Comparison of ENCODE assay signal across 11 cellular contexts in the genomic region with DNA sequence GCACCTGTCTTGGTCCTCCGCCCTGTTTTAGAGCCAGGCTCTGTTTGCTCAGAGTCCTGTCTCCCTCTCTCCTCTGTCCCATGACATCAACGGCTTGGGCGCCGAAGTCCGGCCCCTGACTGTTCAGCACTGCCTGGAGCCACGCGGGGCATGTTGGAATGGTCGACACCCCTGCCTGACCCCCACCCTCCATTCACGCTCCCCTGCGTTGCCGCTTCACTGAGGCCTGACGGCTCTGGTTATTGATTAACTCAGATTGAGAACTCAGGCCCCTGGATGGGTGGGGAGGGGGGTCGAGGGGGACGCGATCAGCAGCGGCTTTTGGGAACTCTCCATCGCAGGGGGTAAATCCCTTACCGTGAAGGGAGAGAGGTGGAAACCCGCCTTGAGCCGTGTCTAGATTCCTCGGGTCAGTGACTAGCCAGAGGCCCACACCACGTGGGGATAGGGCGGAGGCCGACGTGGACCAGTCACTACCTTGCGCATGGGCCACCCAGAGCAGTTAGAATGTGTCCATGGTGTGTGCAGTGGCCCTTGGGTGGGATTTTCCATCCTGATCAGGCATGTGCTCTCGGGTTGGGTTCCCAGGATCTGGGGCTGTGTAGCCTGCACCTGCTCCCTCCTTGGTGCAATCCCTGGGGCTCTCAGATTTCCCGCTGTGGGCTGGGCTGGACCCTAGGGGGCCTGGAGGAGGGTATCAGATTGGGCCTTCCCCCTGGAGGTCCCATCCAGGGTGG. TPM values are rescaled to one million over a fixed set of nuclear protein-coding genes. Genes with fewer than 3 reads are reported as not detected.
A peak's percentile ranks its signal among the peaks of the same experiment; 100 is the strongest.
DNase-seq lines count a peak whose midpoint lies in the region; ATAC-seq and TF ChIP-seq lines count a peak whose summit lies in the region.
"Had no signal": no experiment of that assay in that cellular context is flagged by ENCODE, and none has a peak within 500 bp of the region (broad histone marks: within the 10 kb centered on the region; RNA-seq: fewer than 3 reads in every experiment).

No MANE protein-coding gene starts in this region.

- POLR2A ChIA-PET in HEK293 (lab: Yijun Ruan, JAX) = interaction anchor here (1.4 kb wide), 1 partner anchor 14 kb away, joined by 12 read pairs; no protein-coding TSS in a partner anchor

- peaks cover 3% of the 10 kb centered on the region for H3K36me3 Mint-ChIP-seq in glutamatergic neuron (ENCODE audit: unreplicated experiment)

- DNase-seq in glutamatergic neuron (peak; percentile 53), omental fat pad (ENCODE audit: low spot score) (no peak), DMS153 (lab: John Stamatoyannopoulos, UW) (no peak), T-helper 1 cell (no peak)
- no peak for DNase-seq in NK-92 treated with Interleukin-12 subunit alpha and Interleukin-12 subunit beta, amount 100 ng/mL, for 24 hours (lab: John Stamatoyannopoulos, UW)
- DNase-seq: cortex of kidney had no signal

- H3K4me3 ChIP-seq in BLaER1 (0 out of 2 replicates have a peak overlapping the region, but pooled peaks have one; percentile 69), HEK293 (ENCODE audit: low read depth, low read length) (no peak overlapping the region)

- peak overlapping the region; percentile 48 for H3K27ac Mint-ChIP-seq in glutamatergic neuron (ENCODE audit: unreplicated experiment)

- peaks cover 38% of the 10 kb centered on the region for H4K20me1 ChIP-seq in BLaER1

- no peak for TF ChIP-seq CTCF in HEK293 (tag by site-specific recombination; IDR thresholded peaks at IDR 0.05)
- no peak for TF ChIP-seq CTCF in glutamatergic neuron (IDR thresholded peaks at IDR 0.05; ENCODE audit: partially characterized antibody, unreplicated experiment)
- no peak for TF ChIP-seq CTCF in omental fat pad (IDR thresholded peaks at IDR 0.05)

- H3K4me3 Mint-ChIP-seq in glutamatergic neuron (ENCODE audit: unreplicated experiment) = peak overlapping the region; percentile 92

- H3K4me1 Mint-ChIP-seq in glutamatergic neuron (ENCODE audit: low read depth, unreplicated experiment) = peaks cover 38% of the 10 kb centered on the region

- peaks cover 23% of the 10 kb centered on the region for H3K27me3 Mint-ChIP-seq in glutamatergic neuron (ENCODE audit: unreplicated experiment)

- H3K9me3 ChIP-seq in BLaER1 = no peaks in the 10 kb centered on the region
- H3K9me3 ChIP-seq in HEK293 (ENCODE audit: control insufficient read depth, insufficient read depth, low read depth, low read length) = no peaks in the 10 kb centered on the region

- H3K36me3 ChIP-seq in BLaER1 = no peaks in the 10 kb centered on the region
- no peaks in the 10 kb centered on the region for H3K36me3 ChIP-seq in HEK293 (ENCODE audit: control insufficient read depth in 2 of 2, insufficient read depth in 1 of 2, low read length in 2 of 2)

- H3K4me1 ChIP-seq in BLaER1 = peaks cover 57% of the 10 kb centered on the region
- peaks cover 2% of the 10 kb centered on the region; the same call in 1 of the 2 replicates for H3K4me1 ChIP-seq in HEK293 (ENCODE audit: control insufficient read depth, insufficient read depth, low read length)

- H3K9me3 Mint-ChIP-seq in glutamatergic neuron (ENCODE audit: unreplicated experiment) = peaks cover 15% of the 10 kb centered on the region

- peak overlapping the region; percentile 99; the same call in 1 of the 2 replicates for H3K4me2 ChIP-seq in BLaER1

- CTCF ChIA-PET in HEK293 (lab: Yijun Ruan, JAX) = interaction anchor here (0.9 to 7.8 kb wide), 2 partner anchors 11 to 18 kb away, joined by 3 to 58 read pairs; no protein-coding TSS in a partner anchor

- peak; percentile 26 for ATAC-seq in omental fat pad (ENCODE audit: low FRiP score)
- no peak for ATAC-seq in GM21786 (IDR thresholded peaks at IDR 0.05; ENCODE audit: unreplicated experiment)

- H3K27ac ChIP-seq in BLaER1 = no peak overlapping the region
- no peak overlapping the region for H3K27ac ChIP-seq in HEK293 (ENCODE audit: extremely low read depth, low read depth, low read length)

- H3K27me3 ChIP-seq in BLaER1 = peaks cover 47% of the 10 kb centered on the region

- H3K9ac ChIP-seq in BLaER1 = no peak overlapping the region

TF ChIP-seq in HEK293, 187 proteins besides CTCF, POLR2A, EP300 and RAD21:
- peak; percentile 88 for TF ChIP-seq GLIS1 (tag by site-specific recombination; IDR thresholded peaks at IDR 0.05)
- peak; percentile 49 for TF ChIP-seq ZIC2 (tag by site-specific recombination; IDR thresholded peaks at IDR 0.05)
- TF ChIP-seq MEIS1 (CRISPR knock-in tag; IDR thresholded peaks at IDR 0.05; ENCODE audit: borderline replicate concordance) = no peak
- no peak for TF ChIP-seq ZSCAN4 (tag by site-specific recombination; IDR thresholded peaks at IDR 0.05)
- TF ChIP-seq, protein P1, sequence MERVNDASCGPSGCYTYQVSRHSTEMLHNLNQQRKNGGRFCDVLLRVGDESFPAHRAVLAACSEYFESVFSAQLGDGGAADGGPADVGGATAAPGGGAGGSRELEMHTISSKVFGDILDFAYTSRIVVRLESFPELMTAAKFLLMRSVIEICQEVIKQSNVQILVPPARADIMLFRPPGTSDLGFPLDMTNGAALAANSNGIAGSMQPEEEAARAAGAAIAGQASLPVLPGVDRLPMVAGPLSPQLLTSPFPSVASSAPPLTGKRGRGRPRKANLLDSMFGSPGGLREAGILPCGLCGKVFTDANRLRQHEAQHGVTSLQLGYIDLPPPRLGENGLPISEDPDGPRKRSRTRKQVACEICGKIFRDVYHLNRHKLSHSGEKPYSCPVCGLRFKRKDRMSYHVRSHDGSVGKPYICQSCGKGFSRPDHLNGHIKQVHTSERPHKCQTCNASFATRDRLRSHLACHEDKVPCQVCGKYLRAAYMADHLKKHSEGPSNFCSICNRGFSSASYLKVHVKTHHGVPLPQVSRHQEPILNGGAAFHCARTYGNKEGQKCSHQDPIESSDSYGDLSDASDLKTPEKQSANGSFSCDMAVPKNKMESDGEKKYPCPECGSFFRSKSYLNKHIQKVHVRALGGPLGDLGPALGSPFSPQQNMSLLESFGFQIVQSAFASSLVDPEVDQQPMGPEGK (tag by site-specific recombination; IDR thresholded peaks at IDR 0.05) = peak; percentile 17; the same call in 1 of the 2 replicates

RNA-seq across cellular contexts. Expression of gene SMTNL2, which starts 1.0 kb away (rescaled TPM):
- total RNA-seq in glutamatergic neuron (ENCODE audit: unreplicated experiment) (22.0 TPM), omental fat pad (10 to 100 TPM in 2 of 4 donors, 1 to 10 TPM in 2; 2.8 to 14.2 (median 8.4) TPM)
- total RNA-seq: LHCN-M2, pulmonary artery endothelial cell had no signal

RNA-seq across cellular contexts. Expression of gene GGT6, which starts 25.0 kb away (rescaled TPM):
- not detected for total RNA-seq in glutamatergic neuron (ENCODE audit: unreplicated experiment)
- total RNA-seq in omental fat pad = under 1 TPM in 1 of 4 donors, not detected in 3; 0.37 TPM
- total RNA-seq: LHCN-M2, pulmonary artery endothelial cell had no signal

RNA-seq across cellular contexts. Expression of gene MYBBP1A, which starts 30.2 kb away (rescaled TPM):
- total RNA-seq in glutamatergic neuron (ENCODE audit: unreplicated experiment) (44.8 TPM), omental fat pad (100 to 1,000 TPM in 1 of 4 donors, 10 to 100 TPM in 3; 33.1 to 142 (median 39.1) TPM)

RNA-seq across cellular contexts. Expression of gene ALOX15, which starts 56.1 kb away (rescaled TPM):
- total RNA-seq in glutamatergic neuron (ENCODE audit: unreplicated experiment) = not detected
- 100 to 1,000 TPM in 2 of 4 donors, 10 to 100 TPM in 1, not detected in 1; 24.4 to 379 (median 119) TPM for total RNA-seq in omental fat pad
- total RNA-seq: LHCN-M2, pulmonary artery endothelial cell had no signal
